8 cellular contexts compared by ENCODE assay signal in genomic region chr15:90954712-90955671, GRCh38. TPM values are rescaled to one million over a fixed set of nuclear protein-coding genes. Genes with fewer than 3 reads are reported as not detected.
DNase-seq lines count a peak whose midpoint lies in the region; ATAC-seq lines count a peak whose summit lies in the region.

TSS of gene RCCD1 (plus strand) at chr15:90954884. CDS start at chr15:90956735, 1,851 bp downstream.

- peaks cover 22 to 54% (median 35%) of the 10 kb centered on the region in 10 experiments for H3K4me1 ChIP-seq in BLaER1 treated with 17β-estradiol and CSF1 and Interleukin-3, amounts not matched to agents 10 nM and 100 nM

- peak within 1 kb of the TSS; percentile 84 to 97 (median 95) for H3K4me2 ChIP-seq in BLaER1 treated with 17β-estradiol and CSF1 and Interleukin-3, amounts not matched to agents 10 nM and 100 nM

- ATAC-seq in GM19395 (IDR thresholded peaks at IDR 0.05; ENCODE audit: unreplicated experiment) (peak; percentile 95), HG03565 (IDR thresholded peaks at IDR 0.05; ENCODE audit: unreplicated experiment) (peak; percentile 83)

- peak within 1 kb of the TSS; percentile 66 to 81 (median 75) for H3K4me3 ChIP-seq in BLaER1 treated with 17β-estradiol and CSF1 and Interleukin-3, amounts not matched to agents 10 nM and 100 nM

- H3K9ac ChIP-seq in BLaER1 treated with 17β-estradiol and CSF1 and Interleukin-3, amounts not matched to agents 10 nM and 100 nM: peak within 1 kb of the TSS; percentile 89 to 96 (median 91)

- H3K9me3 ChIP-seq in BLaER1 treated with 17β-estradiol and CSF1 and Interleukin-3, amounts not matched to agents 10 nM and 100 nM (replicated peaks in 1 of 11): no peaks in the 10 kb centered on the region

- H3K27me3 ChIP-seq in BLaER1 treated with 17β-estradiol and CSF1 and Interleukin-3, amounts not matched to agents 10 nM and 100 nM: no peaks in the 10 kb centered on the region

- in situ Hi-C loops in endometrial microvascular endothelial cells (cut with HindIII; ENCODE audit: inconsistent ontology term, low pct_unique_long_range_greater_than_20kb, low sequenced_read_pairs): no loop called here

- DNase-seq in NOMO-1 treated with dmso at 0.1 percent for 144 hours (lab: John Stamatoyannopoulos, UW; ENCODE audit: unreplicated experiment): peak; percentile 95
- peak; percentile 48 for DNase-seq in activated CD8-positive, alpha-beta memory T cell treated with anti-CD3 and anti-CD28 coated beads, Interleukin-2, amount 50 U/mL, for 1 hour (ENCODE audit: extremely low read depth)
- DNase-seq in mesenteric fat pad (ENCODE audit: low spot score): peak; percentile 98
- peak; percentile 73 for DNase-seq in stimulated activated CD8-positive, alpha-beta memory T cell treated with anti-CD3 and anti-CD28 coated beads, Interleukin-15, amount 100 ng/mL, for 1 hour (ENCODE audit: low read depth)

- peaks cover 0 to 25% (median 9%) of the 10 kb centered on the region in 11 experiments; a peak in 11 of 22 replicates for H4K20me1 ChIP-seq in BLaER1 treated with 17β-estradiol and CSF1 and Interleukin-3, amounts not matched to agents 10 nM and 100 nM

- H3K27ac ChIP-seq in BLaER1 treated with 17β-estradiol and CSF1 and Interleukin-3, amounts not matched to agents 10 nM and 100 nM: peak within 1 kb of the TSS; percentile 87 to 99 (median 97)

- H3K36me3 ChIP-seq in BLaER1 treated with 17β-estradiol and CSF1 and Interleukin-3, amounts not matched to agents 10 nM and 100 nM: peaks cover 41 to 64% (median 55%) of the 10 kb centered on the region in 11 experiments

RNA-seq across cellular contexts. Expression of gene RCCD1, which starts in this region (rescaled TPM):
- total RNA-seq in endometrial microvascular endothelial cells (ENCODE audit: inconsistent ontology term) (30.0 TPM), mesenteric fat pad (8.3 TPM)

Comparison
In these comparisons a context has a peak if more than half of its experiments do, and no peak if none do; other contexts are left out.
1. Peak in every context shown above with its lines: DNase-seq, ATAC-seq, H3K4me3 ChIP-seq and H3K27ac ChIP-seq.
2. DNase-seq: peak in every context shown above with its lines; median percentile 98 in mesenteric fat pad; 95 in NOMO-1 treated with dmso at 0.1 percent for 144 hours; 73 in stimulated activated CD8-positive, alpha-beta memory T cell treated with anti-CD3 and anti-CD28 coated beads, Interleukin-15, amount 100 ng/mL, for 1 hour; 48 in activated CD8-positive, alpha-beta memory T cell treated with anti-CD3 and anti-CD28 coated beads, Interleukin-2, amount 50 U/mL, for 1 hour.